26 cellular contexts compared by ENCODE assay signal in genomic region chr3:177147790-177148189, GRCh38. TPM values are rescaled to one million over a fixed set of nuclear protein-coding genes. Genes with fewer than 3 reads are reported as not detected.
A peak's percentile ranks its signal among the peaks of the same experiment; 100 is the strongest.
DNase-seq lines count a peak whose midpoint lies in the region; ATAC-seq and TF ChIP-seq lines count a peak whose summit lies in the region.
"Had no signal": no experiment of that assay in that cellular context is flagged by ENCODE, and none has a peak within 500 bp of the region (broad histone marks: within the 10 kb centered on the region; RNA-seq: fewer than 3 reads in every experiment).

No MANE protein-coding gene starts in this region.

- CTCF ChIA-PET in activated CD4-positive, alpha-beta T cell treated with anti-CD3 and anti-CD28 coated beads, Interleukin-2, amount 10 ng/mL, durations not matched to agents 7 days and 5 days (lab: Charles Lee): interaction anchor here (1.2 to 1.6 kb wide), 4 partner anchors 10 to 67 kb away, joined by 3 to 6 read pairs (median 3); no protein-coding TSS in a partner anchor
- CTCF ChIA-PET in Panc1 (lab: Charles Lee): no interaction called here

- in situ Hi-C loops in Panc1 (cut with HindIII; ENCODE audit: low pct_unique_long_range_greater_than_20kb, low sequenced_read_pairs): no loop called here

- no CpG with 5 or more reads among the region's 1 CpG for WGBS in endodermal cell (ENCODE audit: insufficient coverage in 1 of 2, insufficient read length in 1 of 2), 2 experiments

- no peaks in the 10 kb centered on the region for H3K36me3 ChIP-seq in Panc1 (ENCODE audit: control insufficient read depth, insufficient read depth, low read length)
- H3K36me3 ChIP-seq in endodermal cell (ENCODE audit: control insufficient read depth, insufficient read depth, low read length): peaks cover 65% of the 10 kb centered on the region
- H3K36me3 ChIP-seq in colonic mucosa: no peaks in the 10 kb centered on the region
- H3K36me3 ChIP-seq: brain microvascular endothelial cell, heart left ventricle, upper lobe of left lung had no signal

- H3K9ac ChIP-seq in endodermal cell (ENCODE audit: extremely low read depth, low read length, poor library complexity, severe bottlenecking): no peak overlapping the region
- peak overlapping the region in 1 of 2 donors; percentile 9 for H3K9ac ChIP-seq in colonic mucosa (ENCODE audit: low read depth in 2 of 2, low read length in 2 of 2)

- H3K4me1 ChIP-seq in Panc1 (ENCODE audit: control insufficient read depth, insufficient read depth, low read length) (peaks cover 83% of the 10 kb centered on the region), endodermal cell (ENCODE audit: control insufficient read depth, insufficient read depth, low read length) (peaks cover 16% of the 10 kb centered on the region), colonic mucosa (peaks cover 32% of the 10 kb centered on the region)

- H3K27me3 ChIP-seq in Panc1 (ENCODE audit: control insufficient read depth, insufficient read depth, low read length): no peaks in the 10 kb centered on the region
- H3K27me3 ChIP-seq in endodermal cell (ENCODE audit: control insufficient read depth, insufficient read depth, low read length, poor library complexity, severe bottlenecking): no peaks in the 10 kb centered on the region
- no peaks in the 10 kb centered on the region for H3K27me3 ChIP-seq in colonic mucosa
- H3K27me3 ChIP-seq: brain microvascular endothelial cell, heart left ventricle, upper lobe of left lung had no signal

- H3K27ac ChIP-seq in Panc1 (ENCODE audit: low read length) (peak overlapping the region; percentile 30; the same call in 1 of the 2 replicates), endodermal cell (ENCODE audit: low read depth, low read length) (no peak overlapping the region), colonic mucosa (no peak overlapping the region)
- H3K27ac ChIP-seq: A549, brain microvascular endothelial cell, heart left ventricle, upper lobe of left lung had no signal

- peaks cover 73% of the 10 kb centered on the region for H3K4me1 Mint-ChIP-seq in activated CD4-positive, alpha-beta T cell treated with anti-CD3 and anti-CD28 coated beads, Interleukin-2, amount 10 ng/mL, durations not matched to agents 7 days and 5 days
- peaks cover 55% of the 10 kb centered on the region for H3K4me1 Mint-ChIP-seq in endodermal cell
- H3K4me1 Mint-ChIP-seq in progenitor cell of endocrine pancreas (ENCODE audit: low read depth): peaks cover 46% of the 10 kb centered on the region

- peak overlapping the region; percentile 75 for H3K27ac Mint-ChIP-seq in activated CD4-positive, alpha-beta T cell treated with anti-CD3 and anti-CD28 coated beads, Interleukin-2, amount 10 ng/mL, durations not matched to agents 7 days and 5 days
- H3K27ac Mint-ChIP-seq in endodermal cell: peak overlapping the region; percentile 76
- peak overlapping the region; percentile 62 for H3K27ac Mint-ChIP-seq in progenitor cell of endocrine pancreas

- no peaks in the 10 kb centered on the region for H3K27me3 Mint-ChIP-seq in activated CD4-positive, alpha-beta T cell treated with anti-CD3 and anti-CD28 coated beads, Interleukin-2, amount 10 ng/mL, durations not matched to agents 7 days and 5 days
- H3K27me3 Mint-ChIP-seq in endodermal cell (ENCODE audit: insufficient read depth) (no peaks in the 10 kb centered on the region), progenitor cell of endocrine pancreas (no peaks in the 10 kb centered on the region)

- ATAC-seq in Panc1: no peak
- no peak for ATAC-seq in sciatic nerve
- ATAC-seq: A549, heart left ventricle, left ventricle myocardium superior, PC-3 had no signal

- H3K9me3 ChIP-seq in Panc1 (ENCODE audit: control insufficient read depth, insufficient read depth, low read depth, low read length) (no peaks in the 10 kb centered on the region), endodermal cell (ENCODE audit: control insufficient read depth, low read length) (no peaks in the 10 kb centered on the region), colonic mucosa (no peaks in the 10 kb centered on the region)
- H3K9me3 ChIP-seq: A549, heart left ventricle, upper lobe of left lung had no signal

- peaks cover 33% of the 10 kb centered on the region for H3K36me3 Mint-ChIP-seq in activated CD4-positive, alpha-beta T cell treated with anti-CD3 and anti-CD28 coated beads, Interleukin-2, amount 10 ng/mL, durations not matched to agents 7 days and 5 days (ENCODE audit: low read depth)
- H3K36me3 Mint-ChIP-seq in endodermal cell (ENCODE audit: low read depth) (peaks cover 8% of the 10 kb centered on the region), progenitor cell of endocrine pancreas (ENCODE audit: insufficient read depth) (peaks cover 6% of the 10 kb centered on the region)

- H3K4me3 Mint-ChIP-seq in activated CD4-positive, alpha-beta T cell treated with anti-CD3 and anti-CD28 coated beads, Interleukin-2, amount 10 ng/mL, durations not matched to agents 7 days and 5 days: no peak overlapping the region
- H3K4me3 Mint-ChIP-seq in endodermal cell (no peak overlapping the region), progenitor cell of endocrine pancreas (ENCODE audit: low read depth) (no peak overlapping the region)

- H3K9me3 Mint-ChIP-seq in activated CD4-positive, alpha-beta T cell treated with anti-CD3 and anti-CD28 coated beads, Interleukin-2, amount 10 ng/mL, durations not matched to agents 7 days and 5 days: no peaks in the 10 kb centered on the region
- H3K9me3 Mint-ChIP-seq in endodermal cell: no peaks in the 10 kb centered on the region
- peaks cover 5% of the 10 kb centered on the region for H3K9me3 Mint-ChIP-seq in progenitor cell of endocrine pancreas (ENCODE audit: low read depth)

- BruUV-seq in Panc1 (replicated peaks; lab: Mats Ljungman, UMichigan): no TSS peak

- no peak overlapping the region for H3K4me3 ChIP-seq in Panc1 (ENCODE audit: low read depth in 2 of 2, low read length in 2 of 2)
- no peak overlapping the region for H3K4me3 ChIP-seq in endodermal cell (ENCODE audit: low read length)
- H3K4me3 ChIP-seq in colonic mucosa: no peak overlapping the region
- H3K4me3 ChIP-seq: A549, heart left ventricle, upper lobe of left lung had no signal

- POLR2A ChIA-PET in activated CD4-positive, alpha-beta T cell treated with anti-CD3 and anti-CD28 coated beads, Interleukin-2, amount 10 ng/mL, durations not matched to agents 7 days and 5 days (lab: Charles Lee): interaction anchor here (0.9 kb wide), 1 partner anchor 39 kb away, joined by 3 read pairs; no protein-coding TSS in a partner anchor
- POLR2A ChIA-PET in Panc1 (lab: Charles Lee): interaction anchor here (0.6 kb wide), 2 partner anchors 10 to 51 kb away, joined by 3 to 14 read pairs; no protein-coding TSS in a partner anchor

- no peak for DNase-seq in activated CD4-positive, alpha-beta T cell treated with anti-CD3 and anti-CD28 coated beads, Interleukin-2, amount 10 ng/mL, durations not matched to agents 7 days and 5 days
- DNase-seq in activated CD4-positive, alpha-beta T cell treated with anti-CD3 and anti-CD28 coated beads, Interleukin-2, amount 50 U/mL, for 4 hours: no peak
- DNase-seq in Panc1 (ENCODE audit: low read depth, low spot score): no peak
- no peak for DNase-seq in endodermal cell
- no peak for DNase-seq in progenitor cell of endocrine pancreas (ENCODE audit: low spot score, unreplicated experiment)
- DNase-seq in sciatic nerve (ENCODE audit: low spot score): no peak
- DNase-seq in colonic mucosa: no peak
- no peak for DNase-seq in Ammon's horn (ENCODE audit: low spot score)
- DNase-seq: activated CD8-positive, alpha-beta memory T cell treated with anti-CD3 and anti-CD28 coated beads for 24 hours; brain microvascular endothelial cell; C1 segment of cervical spinal cord; DMS53; HCEC 1CT; heart left ventricle; left ventricle myocardium superior; NCI-H1048; NCI-H2029; NCI-H345; NCI-H82; nucleus accumbens; PC-3; retina; SHP77 treated with DMSO at 0.1 percent for 48 hours; stimulated activated CD4-positive, alpha-beta T cell treated with anti-CD3 and anti-CD28 coated beads, Interleukin-4, amount 100 ng/mL, for 4 hours; upper lobe of left lung had no signal

- intact Hi-C loops in Panc1 (cut with micrococcal nuclease; ENCODE audit: unreplicated experiment): no loop called here
- intact Hi-C loops in sciatic nerve (cut with DNase I): no loop called here
- intact Hi-C loops in colonic mucosa (cut with DNase I): no loop called here

- TF ChIP-seq CTCF in Panc1 (IDR thresholded peaks at IDR 0.05) (no peak), endodermal cell (conservative IDR thresholded peaks at IDR 0.05) (no peak), progenitor cell of endocrine pancreas (IDR thresholded peaks at IDR 0.05; ENCODE audit: unreplicated experiment) (no peak), colonic mucosa (IDR thresholded peaks at IDR 0.05) (no peak)

RNA-seq across cellular contexts. Expression of gene TBL1XR1, which starts 49.5 kb away (rescaled TPM):
- 100 to 1,000 TPM; 167 to 169 TPM for total RNA-seq in activated CD4-positive, alpha-beta T cell treated with anti-CD3 and anti-CD28 coated beads, Interleukin-2, amount 10 ng/mL, durations not matched to agents 7 days and 5 days
- total RNA-seq in Panc1 (2021; ENCODE audit: unreplicated experiment) (192 TPM), endodermal cell (100 to 1,000 TPM; 235 to 273 TPM), progenitor cell of endocrine pancreas (181 and 207 TPM in 2 replicates), sciatic nerve (182 TPM), colonic mucosa (100 to 1,000 TPM; 202 to 226 TPM)
- 57.6 TPM for polyA plus RNA-seq in Panc1 (2012; ENCODE audit: insufficient read length)
- 77.3 TPM for polyA plus RNA-seq in endodermal cell (2013, experiment 1 of 2)
- 83.4 TPM for polyA plus RNA-seq in endodermal cell (2013, experiment 2 of 2)
